ENCODE assay signal across 24 cellular contexts in genomic region chr5:149559712-149560111, GRCh38. TPM values are rescaled to one million over a fixed set of nuclear protein-coding genes. Genes with fewer than 3 reads are reported as not detected.
DNase-seq lines count a peak whose midpoint lies in the region; ATAC-seq, FAIRE-seq and TF ChIP-seq lines count a peak whose summit lies in the region.
"Had no signal": no experiment of that assay in that cellular context is flagged by ENCODE, and none has a peak within 500 bp of the region (broad histone marks: within the 10 kb centered on the region; RNA-seq: fewer than 3 reads in every experiment).

No MANE protein-coding gene starts in this region.

- H3K4me3 ChIP-seq in NB4 (ENCODE audit: low read depth, low read length) = no peak overlapping the region
- H3K4me3 ChIP-seq in K562 = no peak overlapping the region
- H3K4me3 ChIP-seq: adrenal gland, gastroesophageal sphincter, mucosa of descending colon, SJCRH30 had no signal

- peaks cover 33% of the 10 kb centered on the region for H3K4me1 Mint-ChIP-seq in osteocyte (ENCODE audit: unreplicated experiment)
- H3K4me1 Mint-ChIP-seq: central memory CD8-positive, alpha-beta T cell had no signal

- H3K9me3 ChIP-seq in K562 (replicated peaks; ENCODE audit: control insufficient read depth, insufficient read depth, low read depth, low read length) = no peaks in the 10 kb centered on the region
- H3K9me3 ChIP-seq: adrenal gland, BE2C, gastroesophageal sphincter, mucosa of descending colon, SJCRH30 had no signal

- no peak overlapping the region; the same call in 1 of the 2 replicates for H2AFZ ChIP-seq in K562 (ENCODE audit: low read depth, low read length)

- H3K9me1 ChIP-seq in K562 (ENCODE audit: control insufficient read depth, insufficient read depth, low read length) = no peaks in the 10 kb centered on the region

- ATAC-seq in K562 (no peak), HG03565 (IDR thresholded peaks at IDR 0.05; ENCODE audit: unreplicated experiment) (no peak), GM19328 (IDR thresholded peaks at IDR 0.05; ENCODE audit: unreplicated experiment) (no peak)
- ATAC-seq in stimulated activated naive CD8-positive, alpha-beta T cell treated with anti-CD3 and anti-CD28 coated beads, Interleukin-15, Interleukin-2, amounts not matched to agents 100 U/mL and 50 U/mL, for 24 hours = no peak
- ATAC-seq: gastroesophageal sphincter, mucosa of descending colon, right cardiac atrium had no signal

- CTCF ChIA-PET in K562 (lab: Yijun Ruan, JAX; ENCODE audit: low intra/inter-chr PET ratio) = no interaction called here

- H3K4me3 Mint-ChIP-seq in osteocyte (ENCODE audit: unreplicated experiment) = no peak overlapping the region
- H3K4me3 Mint-ChIP-seq: central memory CD8-positive, alpha-beta T cell had no signal

- no peaks in the 10 kb centered on the region for H3K27me3 ChIP-seq in K562 (ENCODE audit: control insufficient read depth in 2 of 2, insufficient read depth in 2 of 2, low read length in 2 of 2)
- H3K27me3 ChIP-seq: adrenal gland, BE2C, gastroesophageal sphincter, SJCRH30 had no signal

- no peak for TF ChIP-seq RAD21 in K562 (CRISPR knock-in tag; conservative IDR thresholded peaks at IDR 0.05 in 1 of 2, IDR thresholded peaks at IDR 0.05 in 1 of 2)

- no peaks in the 10 kb centered on the region for H3K9me3 Mint-ChIP-seq in osteocyte (ENCODE audit: unreplicated experiment)
- H3K9me3 Mint-ChIP-seq: activated T-helper 2 cell treated with anti-CD3 and anti-CD28 coated beads, Interferon-gamma antibody, Interleukin-2, Interleukin-4, amounts not matched to agents 10 μg/mL and 5 μg/mL and 100 μg/mL, durations not matched to agents 14 hours and 24 hours and 36 hours; central memory CD8-positive, alpha-beta T cell had no signal

- H3K9ac ChIP-seq in K562 (ENCODE audit: insufficient read depth in 1 of 2, low read depth in 2 of 2, low read length in 2 of 2) = no peak overlapping the region

- no TSS peak for BruUV-seq in K562 (replicated peaks; lab: Mats Ljungman, UMichigan)

- no peak overlapping the region for H3K27ac ChIP-seq in K562 (ENCODE audit: extremely low read depth, low read depth, low read length)
- H3K27ac ChIP-seq: adrenal gland, gastroesophageal sphincter, SJCRH30 had no signal

- WGBS in K562 (ENCODE audit: insufficient coverage, low coverage, missing lambda C conversion rate) = 26% methylated on average over 2 of the region's 2 CpGs

- DNase-seq in EL = peak; percentile 44
- DNase-seq in NB4 (ENCODE audit: low read depth) = peak; percentile 51
- DNase-seq in K562 (ENCODE audit: extremely low read depth in 1 of 4, low spot score in 3 of 4) = no peak
- DNase-seq in osteocyte (ENCODE audit: extremely low spot score, unreplicated experiment) = no peak
- no peak for DNase-seq in stimulated activated CD4-positive, alpha-beta T cell treated with anti-CD3 and anti-CD28 coated beads, Interleukin-15, amount 100 ng/mL, for 24 hours
- DNase-seq in stimulated activated naive CD8-positive, alpha-beta T cell treated with anti-CD3 and anti-CD28 coated beads, Interleukin-15, Interleukin-2, amounts not matched to agents 100 U/mL and 50 U/mL, for 24 hours = no peak
- DNase-seq: adrenal gland; BE2C; effector CD8-positive, alpha-beta T cell; GDM1; Karpas-422; mucosa of descending colon; NCI-H146; NCI-H345; nucleus accumbens; right cardiac atrium; SJCRH30; stimulated activated CD4-positive, alpha-beta T cell treated with anti-CD3 and anti-CD28 coated beads, Interleukin-2, amount 100 ng/mL, for 24 hours; T-helper 9 cell had no signal

- in situ Hi-C loops in K562 (cut with MboI) = loop anchor here (25.0 kb wide), 1 partner anchor 422 kb away; the partner anchor contains the start of gene ABLIM3

- no peak for FAIRE-seq in K562 (lab: Jason Lieb, UNC)

- TF ChIP-seq CTCF in NB4 (IDR thresholded peaks at IDR 0.05; ENCODE audit: low read depth, low read length) = no peak
- no peak for TF ChIP-seq CTCF in K562 (IDR thresholded peaks at IDR 0.05 in 2 of 3, conservative IDR thresholded peaks at IDR 0.05 in 1 of 3; ENCODE audit: insufficient read depth in 2 of 3, low read depth in 1 of 3, low read length in 3 of 3)
- no peak for TF ChIP-seq CTCF in osteocyte (IDR thresholded peaks at IDR 0.05)

- no peaks in the 10 kb centered on the region for H4K20me1 ChIP-seq in K562 (replicated peaks; ENCODE audit: control insufficient read depth, insufficient read depth, low read length)

- no peaks in the 10 kb centered on the region for H3K79me2 ChIP-seq in K562 (ENCODE audit: control insufficient read depth, insufficient read depth, low read length)

- H3K27me3 Mint-ChIP-seq in osteocyte (ENCODE audit: unreplicated experiment) = no peaks in the 10 kb centered on the region
- H3K27me3 Mint-ChIP-seq: central memory CD8-positive, alpha-beta T cell had no signal

- no peak for TF ChIP-seq EP300 in K562 (IDR thresholded peaks at IDR 0.05; ENCODE audit: low read length)

- POLR2A ChIA-PET in K562 (lab: Yijun Ruan, JAX) = no interaction called here

- intact Hi-C loops in K562 (cut with micrococcal nuclease) = loop anchor here (5.0 kb wide), 3 partner anchors 192 to 827 kb away; partner anchors contain the start of gene ABLIM3

- H3K36me3 ChIP-seq in K562 (ENCODE audit: control insufficient read depth, insufficient read depth, low read length) = no peaks in the 10 kb centered on the region
- H3K36me3 ChIP-seq: adrenal gland, BE2C, gastroesophageal sphincter, SJCRH30 had no signal

- no peaks in the 10 kb centered on the region for H3K36me3 Mint-ChIP-seq in osteocyte (ENCODE audit: unreplicated experiment)

- H3K27ac Mint-ChIP-seq in osteocyte (ENCODE audit: unreplicated experiment) = peak overlapping the region; percentile 41
- H3K27ac Mint-ChIP-seq: activated T-helper 2 cell treated with anti-CD3 and anti-CD28 coated beads, Interferon-gamma antibody, Interleukin-2, Interleukin-4, amounts not matched to agents 10 μg/mL and 5 μg/mL and 100 μg/mL, durations not matched to agents 14 hours and 24 hours and 36 hours had no signal

- H3K4me2 ChIP-seq in K562 (ENCODE audit: insufficient read depth, low read length) = no peak overlapping the region

- TF ChIP-seq POLR2A in NB4 (IDR thresholded peaks at IDR 0.05; ENCODE audit: extremely low read depth, insufficient read length) = no peak
- TF ChIP-seq POLR2A in K562 (conservative IDR thresholded peaks at IDR 0.05) = no peak

- H3K4me1 ChIP-seq in K562 (replicated peaks in 1 of 2; ENCODE audit: control insufficient read depth in 2 of 2, insufficient read depth in 2 of 2, low read length in 2 of 2) = peaks cover 8 to 32% of the 10 kb centered on the region in 2 experiments; a peak in 4 of 5 replicates

TF ChIP-seq in K562, 482 proteins besides CTCF, POLR2A, EP300 and RAD21 (continues in another document):
- TF ChIP-seq CEBPG (CRISPR knock-in tag; IDR thresholded peaks at IDR 0.05) = no peak
- peak in 1 of 2 experiments; percentile 32; a peak in 1 of 4 replicates for TF ChIP-seq CEBPG (tag; conservative IDR thresholded peaks at IDR 0.05 in 1 of 2, IDR thresholded peaks at IDR 0.05 in 1 of 2)
- no peak for TF ChIP-seq KDM2B (CRISPR knock-in tag; IDR thresholded peaks at IDR 0.05)
- no peak for TF ChIP-seq TBP (optimal IDR thresholded peaks at IDR 0.05; ENCODE audit: low read depth, low read length)
- TF ChIP-seq XRCC4 (IDR thresholded peaks at IDR 0.05; ENCODE audit: extremely low read depth, insufficient read depth, insufficient read length) = no peak
- TF ChIP-seq CEBPB (tag; IDR thresholded peaks at IDR 0.05) = peak; percentile 53
- TF ChIP-seq RBBP5 (IDR thresholded peaks at IDR 0.05; ENCODE audit: borderline replicate concordance, insufficient read depth, low read length, poor library complexity, severe bottlenecking) = no peak
- no peak for TF ChIP-seq ZNF707 (CRISPR knock-in tag; conservative IDR thresholded peaks at IDR 0.05)

RNA-seq across cellular contexts. Expression of gene CSNK1A1, which starts 8.5 kb away (rescaled TPM):
- total RNA-seq in K562 (2011; cell fraction: chromatin; rRNA removed; ENCODE audit: low replicate concordance) = 130 and 191 TPM in 2 replicates
- total RNA-seq in K562 (2011; cell fraction: nucleolus; rRNA removed) = 70.5 and 71.3 TPM in 2 replicates
- total RNA-seq in K562 (2011; cell fraction: nucleoplasm; rRNA removed) = 97.4 and 136 TPM in 2 replicates
- total RNA-seq in K562 (2014; rRNA removed) (196 TPM in 2 replicates), K562 (2014; rRNA removed; fragmentation: Illumina TruSeq; extraction: Trizol) (192 and 220 TPM in 2 replicates), K562 (2015; rRNA removed; fragmentation: Illumina TruSeq; extraction: Trizol) (141 and 154 TPM in 2 replicates), K562 (2021) (186 and 196 TPM in 2 replicates), osteocyte (278 and 282 TPM in 2 replicates)
- polyA plus RNA-seq in K562 (2011; rRNA removed) (138 and 185 TPM in 2 replicates), K562 (2014; fragmentation: Illumina TruSeq; extraction: Trizol) (120 and 133 TPM in 2 replicates), K562 (2014; fragmentation: Nextera tagmentation; extraction: Ambion mirVana) (10 to 100 TPM; 49.1 to 63.3 TPM), K562 (2014; rRNA removed) (116 and 117 TPM in 2 replicates)
- polyA plus RNA-seq in K562 (2011; cell fraction: cytosol; rRNA removed) = 64.6 and 80.0 TPM in 2 replicates
- polyA plus RNA-seq in K562 (2011; cell fraction: nucleus; rRNA removed) = 60.4 and 64.4 TPM in 2 replicates
- 86.1 and 129 TPM in 2 replicates for polyA plus RNA-seq in K562 (2012)
- 262 and 295 TPM in 2 replicates for polyA minus RNA-seq in K562 (2011; rRNA and poly(A)+ RNA removed)
- 105 and 106 TPM in 2 replicates for polyA minus RNA-seq in K562 (2011; cell fraction: cytosol; rRNA and poly(A)+ RNA removed)
- 88.7 and 149 TPM in 2 replicates for polyA minus RNA-seq in K562 (2011; cell fraction: nucleus; rRNA and poly(A)+ RNA removed)

RNA-seq across cellular contexts. Expression of gene ARHGEF37, which starts 21.6 kb away (rescaled TPM):
- 0.11 TPM in 1 of 2 replicates, not detected in the other for total RNA-seq in K562 (2011; cell fraction: chromatin; rRNA removed; ENCODE audit: low replicate concordance)
- not detected in 2 replicates for total RNA-seq in K562 (2011; cell fraction: nucleolus; rRNA removed)
- 0.15 TPM in 1 of 2 replicates, not detected in the other for total RNA-seq in K562 (2011; cell fraction: nucleoplasm; rRNA removed)
- total RNA-seq in K562 (2014; rRNA removed) (0.05 TPM in 1 of 2 replicates, not detected in the other), K562 (2014; rRNA removed; fragmentation: Illumina TruSeq; extraction: Trizol) (0.04 and 0.06 TPM in 2 replicates), K562 (2015; rRNA removed; fragmentation: Illumina TruSeq; extraction: Trizol) (0.14 TPM in 1 of 2 replicates, not detected in the other), K562 (2021) (0.27 and 0.51 TPM in 2 replicates), osteocyte (8.9 and 10.5 TPM in 2 replicates)
- polyA plus RNA-seq in K562 (2011; rRNA removed) (0.04 TPM in 2 replicates), K562 (2014; fragmentation: Illumina TruSeq; extraction: Trizol) (0.04 TPM in 1 of 2 replicates, not detected in the other), K562 (2014; fragmentation: Nextera tagmentation; extraction: Ambion mirVana) (under 1 TPM; 0.17 to 0.25 TPM), K562 (2014; rRNA removed) (0.01 TPM in 1 of 2 replicates, not detected in the other)
- polyA plus RNA-seq in K562 (2011; cell fraction: cytosol; rRNA removed) = 0.01 TPM in 2 replicates
- 0.09 TPM in 1 of 2 replicates, not detected in the other for polyA plus RNA-seq in K562 (2011; cell fraction: nucleus; rRNA removed)
- 0.05 and 0.21 TPM in 2 replicates for polyA plus RNA-seq in K562 (2012)
- polyA minus RNA-seq in K562 (2011; rRNA and poly(A)+ RNA removed) = not detected in 2 replicates
- 2.0 TPM in 1 of 2 replicates, not detected in the other for polyA minus RNA-seq in K562 (2011; cell fraction: cytosol; rRNA and poly(A)+ RNA removed)
- 0.13 TPM in 1 of 2 replicates, not detected in the other for polyA minus RNA-seq in K562 (2011; cell fraction: nucleus; rRNA and poly(A)+ RNA removed)

Comparison
In these comparisons a context has a peak if more than half of its experiments do, and no peak if none do; other contexts are left out.
1. DNase-seq: peak in EL (single experiment) and NB4 (single experiment); none in K562 (0 of 4), osteocyte (single experiment), stimulated activated CD4-positive, alpha-beta T cell treated with anti-CD3 and anti-CD28 coated beads, Interleukin-15, amount 100 ng/mL, for 24 hours (single experiment) and stimulated activated naive CD8-positive, alpha-beta T cell treated with anti-CD3 and anti-CD28 coated beads, Interleukin-15, Interleukin-2, amounts not matched to agents 100 U/mL and 50 U/mL, for 24 hours (single experiment).